In genomic region chr4:53067125-53067802, GRCh38 we compare ENCODE assay signal across 18 cellular contexts.
DNase-seq lines count a peak whose midpoint lies in the region; ATAC-seq and TF ChIP-seq lines count a peak whose summit lies in the region.
"Had no signal": no experiment of that assay in that cellular context is flagged by ENCODE, and none has a peak within 500 bp of the region (broad histone marks: within the 10 kb centered on the region; RNA-seq: fewer than 3 reads in every experiment).

No MANE protein-coding gene starts in this region.

- H3K9me3 ChIP-seq in HEK293 (ENCODE audit: control insufficient read depth, insufficient read depth, low read depth, low read length): no peaks in the 10 kb centered on the region

- peak; percentile 13 for DNase-seq in activated CD4-positive, alpha-beta T cell treated with anti-CD3 and anti-CD28 coated beads for 36 hours
- no peak for DNase-seq in activated CD4-positive, alpha-beta T cell treated with anti-CD3 and anti-CD28 coated beads for 1 hour
- DNase-seq in activated naive CD4-positive, alpha-beta T cell treated with anti-CD3 and anti-CD28 coated beads, Interleukin-2, amount 50 U/mL, for 72 hours (ENCODE audit: low spot score in 2 of 2): no peak
- DNase-seq in activated naive CD4-positive, alpha-beta T cell treated with anti-CD3 and anti-CD28 coated beads, Interleukin-2, amount 50 U/mL, for 16 hours: no peak
- no peak for DNase-seq in stimulated activated naive CD8-positive, alpha-beta T cell treated with anti-CD3 and anti-CD28 coated beads, Interleukin-15, Interleukin-2, amounts not matched to agents 100 U/mL and 50 U/mL, for 24 hours
- DNase-seq in NCI-H187 treated with DMSO at 0.1 percent for 48 hours (lab: John Stamatoyannopoulos, UW): no peak
- DNase-seq: Calu3, DMS79 treated with DMSO at 0.1 percent for 48 hours, Kasumi-1, NCI-H1092 treated with DMSO at 0.1 percent for 48 hours, NCI-H1436 treated with DMSO at 0.1 percent for 48 hours, NCI-H1930, NCI-H2107, NCI-H524 treated with DMSO at 0.1 percent for 48 hours, NCI-H774 had no signal

- no peak for TF ChIP-seq CTCF in HEK293 (tag by site-specific recombination; IDR thresholded peaks at IDR 0.05)

- no peaks in the 10 kb centered on the region for H3K27me3 Mint-ChIP-seq in activated CD4-positive, alpha-beta T cell treated with anti-CD3 and anti-CD28 coated beads for 36 hours

- CTCF ChIA-PET in activated CD4-positive, alpha-beta T cell treated with anti-CD3 and anti-CD28 coated beads for 36 hours (lab: Charles Lee): no interaction called here
- CTCF ChIA-PET in HEK293 (lab: Yijun Ruan, JAX): no interaction called here

- no peak overlapping the region for H3K27ac Mint-ChIP-seq in activated CD4-positive, alpha-beta T cell treated with anti-CD3 and anti-CD28 coated beads for 36 hours
- peak overlapping the region in 1 of 2 donors; percentile 24 for H3K27ac Mint-ChIP-seq in activated naive CD4-positive, alpha-beta T cell treated with anti-CD3 and anti-CD28 coated beads, Interleukin-2, amount 50 U/mL, for 72 hours

- no peaks in the 10 kb centered on the region for H3K36me3 ChIP-seq in HEK293 (ENCODE audit: control insufficient read depth in 2 of 2, insufficient read depth in 1 of 2, low read length in 2 of 2)

- H3K27ac ChIP-seq in HEK293 (ENCODE audit: extremely low read depth, low read depth, low read length): no peak overlapping the region

- H3K4me3 ChIP-seq in HEK293 (ENCODE audit: low read depth, low read length): no peak overlapping the region

- peaks cover 6% of the 10 kb centered on the region for H3K4me1 Mint-ChIP-seq in activated CD4-positive, alpha-beta T cell treated with anti-CD3 and anti-CD28 coated beads for 36 hours

- ATAC-seq in activated CD4-positive, alpha-beta T cell treated with anti-CD3 and anti-CD28 coated beads for 36 hours: peak; percentile 51
- ATAC-seq in activated naive CD4-positive, alpha-beta T cell treated with anti-CD3 and anti-CD28 coated beads, Interleukin-2, amount 50 U/mL, for 72 hours: peak; percentile 86 to 87
- ATAC-seq in stimulated activated naive CD8-positive, alpha-beta T cell treated with anti-CD3 and anti-CD28 coated beads, Interleukin-15, Interleukin-2, amounts not matched to agents 100 U/mL and 50 U/mL, for 24 hours: peak; percentile 28
- ATAC-seq in HG02938 (IDR thresholded peaks at IDR 0.05; ENCODE audit: unreplicated experiment): no peak
- ATAC-seq: HCT116 had no signal

- H3K36me3 Mint-ChIP-seq in activated CD4-positive, alpha-beta T cell treated with anti-CD3 and anti-CD28 coated beads for 36 hours (ENCODE audit: low read depth): peaks cover 29% of the 10 kb centered on the region
- H3K36me3 Mint-ChIP-seq in activated naive CD4-positive, alpha-beta T cell treated with anti-CD3 and anti-CD28 coated beads, Interleukin-2, amount 50 U/mL, for 72 hours: peaks cover 31 to 46% of the 10 kb centered on the region in 2 donors

- peaks cover 22% of the 10 kb centered on the region for H3K9me3 Mint-ChIP-seq in activated CD4-positive, alpha-beta T cell treated with anti-CD3 and anti-CD28 coated beads for 36 hours (ENCODE audit: low read depth)
- H3K9me3 Mint-ChIP-seq in activated naive CD4-positive, alpha-beta T cell treated with anti-CD3 and anti-CD28 coated beads, Interleukin-2, amount 50 U/mL, for 72 hours: peaks cover 9 to 26% of the 10 kb centered on the region in 2 donors

- H3K4me3 Mint-ChIP-seq in activated CD4-positive, alpha-beta T cell treated with anti-CD3 and anti-CD28 coated beads for 36 hours: no peak overlapping the region

- H3K4me1 ChIP-seq in HEK293 (ENCODE audit: control insufficient read depth, insufficient read depth, low read length): no peaks in the 10 kb centered on the region

- POLR2A ChIA-PET in activated CD4-positive, alpha-beta T cell treated with anti-CD3 and anti-CD28 coated beads for 36 hours (lab: Charles Lee): no interaction called here
- POLR2A ChIA-PET in HEK293 (lab: Yijun Ruan, JAX): no interaction called here

- intact Hi-C loops in activated CD4-positive, alpha-beta T cell treated with anti-CD3 and anti-CD28 coated beads for 36 hours (cut with DNase I, micrococcal nuclease): loop anchor here in 1 of 2 experiments (5.0 kb wide), 1 partner anchor 50 kb away; no protein-coding TSS in a partner anchor

TF ChIP-seq in HEK293, 187 proteins besides CTCF, POLR2A, EP300 and RAD21:
- TF ChIP-seq SETDB1 (IDR thresholded peaks at IDR 0.05; ENCODE audit: insufficient read length, low read length): peak; percentile 13
- TF ChIP-seq SP2 (tag by site-specific recombination; IDR thresholded peaks at IDR 0.05): no peak
